ENCODE assay signal across 1 cellular context in the genomic region with DNA sequence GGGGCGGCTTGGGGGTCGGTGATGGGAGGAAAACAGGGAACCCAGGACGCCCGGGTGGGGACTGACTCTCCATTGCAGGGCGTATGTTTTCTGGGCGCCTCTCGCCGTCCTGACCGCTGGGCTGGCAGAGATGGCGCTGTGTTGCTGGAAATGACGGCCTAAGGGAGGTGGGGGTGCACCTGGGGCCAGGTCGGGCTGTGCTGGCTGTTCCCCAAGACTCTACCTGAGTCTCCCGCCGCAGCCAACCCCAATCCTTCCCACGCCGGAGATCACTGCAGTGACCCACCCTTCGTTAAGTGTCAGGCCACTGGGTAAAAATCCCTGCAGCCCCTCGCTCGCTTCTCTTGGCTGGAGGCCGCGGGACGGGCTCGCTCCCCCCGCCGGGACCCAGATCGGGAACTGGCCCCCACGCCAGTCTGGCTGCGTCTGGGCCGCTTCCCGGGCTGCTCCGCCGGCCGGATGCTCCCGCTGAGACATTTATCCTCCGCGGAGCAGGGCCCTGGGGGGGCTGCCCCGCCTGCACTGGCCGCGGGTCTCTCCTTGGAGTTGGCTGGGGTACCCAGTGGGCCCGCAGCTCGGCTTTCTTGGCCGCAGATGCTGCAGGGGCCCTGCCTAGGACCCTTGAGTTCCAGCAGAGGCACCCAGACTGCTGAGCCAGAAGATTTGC.
TF ChIP-seq lines count a peak whose summit lies in the region.

No MANE protein-coding gene starts in this region.

TF ChIP-seq in HepG2, 621 proteins besides CTCF, POLR2A, EP300 and RAD21 (continued from another document and continues in another):
- TF ChIP-seq ETV5 (CRISPR knock-in tag; IDR thresholded peaks at IDR 0.05; ENCODE audit: borderline replicate concordance) (peak; percentile 35; the same call in 1 of the 2 replicates), GABPA (IDR thresholded peaks at IDR 0.05; ENCODE audit: low read depth, low read length) (no peak), GABPA (CRISPR knock-in tag; IDR thresholded peaks at IDR 0.05; ENCODE audit: low read depth) (no peak), HDAC1 (CRISPR knock-in tag; IDR thresholded peaks at IDR 0.05) (peak; percentile 39; the same call in 1 of the 2 replicates), BRCA1 (CRISPR knock-in tag; IDR thresholded peaks at IDR 0.05) (no peak), ZSCAN31 (CRISPR knock-in tag; IDR thresholded peaks at IDR 0.05; ENCODE audit: low read depth) (no peak), ERF (CRISPR knock-in tag; IDR thresholded peaks at IDR 0.05) (no peak; the same call in 1 of the 2 replicates), EED (CRISPR knock-in tag; IDR thresholded peaks at IDR 0.05) (peak; percentile 10; the same call in 1 of the 2 replicates), ZNF644 (CRISPR knock-in tag; IDR thresholded peaks at IDR 0.05; ENCODE audit: low read depth) (no peak), KDM2A (CRISPR knock-in tag; IDR thresholded peaks at IDR 0.05; ENCODE audit: borderline replicate concordance, low read depth) (no peak), CENPT (CRISPR knock-in tag; IDR thresholded peaks at IDR 0.05; ENCODE audit: low read depth) (no peak), ZNF670 (CRISPR knock-in tag; IDR thresholded peaks at IDR 0.05; ENCODE audit: borderline replicate concordance) (0 out of 2 replicates have a peak, but pooled peaks have one; percentile 26), ELF4 (CRISPR knock-in tag; IDR thresholded peaks at IDR 0.05; ENCODE audit: borderline replicate concordance) (no peak), ARNT2 (CRISPR knock-in tag; IDR thresholded peaks at IDR 0.05; ENCODE audit: low read depth) (no peak), ZNF766 (CRISPR knock-in tag; IDR thresholded peaks at IDR 0.05; ENCODE audit: borderline replicate concordance) (no peak), ZNF292 (CRISPR knock-in tag; IDR thresholded peaks at IDR 0.05; ENCODE audit: borderline replicate concordance, low read depth) (0 out of 2 replicates have a peak, but pooled peaks have one; percentile 25), ZNF75D (CRISPR knock-in tag; IDR thresholded peaks at IDR 0.05; ENCODE audit: borderline replicate concordance) (no peak), ZNF562 (CRISPR knock-in tag; IDR thresholded peaks at IDR 0.05; ENCODE audit: borderline replicate concordance) (no peak), SMARCE1 (IDR thresholded peaks at IDR 0.05; ENCODE audit: borderline replicate concordance) (no peak), ZIK1 (CRISPR knock-in tag; IDR thresholded peaks at IDR 0.05; ENCODE audit: borderline replicate concordance, low read depth) (no peak), AHR (CRISPR knock-in tag; IDR thresholded peaks at IDR 0.05) (no peak), REXO4 (CRISPR knock-in tag; IDR thresholded peaks at IDR 0.05; ENCODE audit: borderline replicate concordance) (no peak), PCBP1 (IDR thresholded peaks at IDR 0.05; ENCODE audit: borderline replicate concordance, low read depth, low read length) (0 out of 2 replicates have a peak, but pooled peaks have one; percentile 60), FOXC1 (CRISPR knock-in tag; IDR thresholded peaks at IDR 0.05; ENCODE audit: borderline replicate concordance) (no peak), RBAK (CRISPR knock-in tag; IDR thresholded peaks at IDR 0.05) (no peak), ZFP37 (CRISPR knock-in tag; IDR thresholded peaks at IDR 0.05; ENCODE audit: borderline replicate concordance) (no peak), KLF12 (CRISPR knock-in tag; IDR thresholded peaks at IDR 0.05; ENCODE audit: borderline replicate concordance) (0 out of 2 replicates have a peak, but pooled peaks have one; percentile 19), NFE2L2 (IDR thresholded peaks at IDR 0.05; ENCODE audit: low read length) (no peak)
- TF ChIP-seq, protein P1, sequence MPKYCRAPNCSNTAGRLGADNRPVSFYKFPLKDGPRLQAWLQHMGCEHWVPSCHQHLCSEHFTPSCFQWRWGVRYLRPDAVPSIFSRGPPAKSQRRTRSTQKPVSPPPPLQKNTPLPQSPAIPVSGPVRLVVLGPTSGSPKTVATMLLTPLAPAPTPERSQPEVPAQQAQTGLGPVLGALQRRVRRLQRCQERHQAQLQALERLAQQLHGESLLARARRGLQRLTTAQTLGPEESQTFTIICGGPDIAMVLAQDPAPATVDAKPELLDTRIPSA (CRISPR knock-in tag; IDR thresholded peaks at IDR 0.05; ENCODE audit: borderline replicate concordance) = no peak
- TF ChIP-seq, protein P2, sequence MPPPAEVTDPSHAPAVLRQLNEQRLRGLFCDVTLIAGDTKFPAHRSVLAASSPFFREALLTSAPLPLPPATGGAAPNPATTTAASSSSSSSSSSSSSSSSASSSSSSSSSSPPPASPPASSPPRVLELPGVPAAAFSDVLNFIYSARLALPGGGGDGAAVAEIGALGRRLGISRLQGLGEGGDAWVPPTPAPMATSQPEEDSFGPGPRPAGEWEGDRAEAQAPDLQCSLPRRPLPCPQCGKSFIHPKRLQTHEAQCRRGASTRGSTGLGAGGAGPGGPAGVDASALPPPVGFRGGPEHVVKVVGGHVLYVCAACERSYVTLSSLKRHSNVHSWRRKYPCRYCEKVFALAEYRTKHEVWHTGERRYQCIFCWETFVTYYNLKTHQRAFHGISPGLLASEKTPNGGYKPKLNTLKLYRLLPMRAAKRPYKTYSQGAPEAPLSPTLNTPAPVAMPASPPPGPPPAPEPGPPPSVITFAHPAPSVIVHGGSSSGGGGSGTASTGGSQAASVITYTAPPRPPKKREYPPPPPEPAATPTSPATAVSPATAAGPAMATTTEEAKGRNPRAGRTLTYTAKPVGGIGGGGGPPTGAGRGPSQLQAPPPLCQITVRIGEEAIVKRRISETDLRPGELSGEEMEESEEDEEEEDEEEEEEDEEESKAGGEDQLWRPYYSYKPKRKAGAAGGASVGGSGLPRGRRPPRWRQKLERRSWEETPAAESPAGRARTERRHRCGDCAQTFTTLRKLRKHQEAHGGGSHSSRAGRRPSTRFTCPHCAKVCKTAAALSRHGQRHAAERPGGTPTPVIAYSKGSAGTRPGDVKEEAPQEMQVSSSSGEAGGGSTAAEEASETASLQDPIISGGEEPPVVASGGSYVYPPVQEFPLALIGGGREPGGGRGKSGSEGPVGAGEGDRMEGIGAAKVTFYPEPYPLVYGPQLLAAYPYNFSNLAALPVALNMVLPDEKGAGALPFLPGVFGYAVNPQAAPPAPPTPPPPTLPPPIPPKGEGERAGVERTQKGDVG (CRISPR knock-in tag; IDR thresholded peaks at IDR 0.05; ENCODE audit: borderline replicate concordance) = no peak
- TF ChIP-seq, protein P3, sequence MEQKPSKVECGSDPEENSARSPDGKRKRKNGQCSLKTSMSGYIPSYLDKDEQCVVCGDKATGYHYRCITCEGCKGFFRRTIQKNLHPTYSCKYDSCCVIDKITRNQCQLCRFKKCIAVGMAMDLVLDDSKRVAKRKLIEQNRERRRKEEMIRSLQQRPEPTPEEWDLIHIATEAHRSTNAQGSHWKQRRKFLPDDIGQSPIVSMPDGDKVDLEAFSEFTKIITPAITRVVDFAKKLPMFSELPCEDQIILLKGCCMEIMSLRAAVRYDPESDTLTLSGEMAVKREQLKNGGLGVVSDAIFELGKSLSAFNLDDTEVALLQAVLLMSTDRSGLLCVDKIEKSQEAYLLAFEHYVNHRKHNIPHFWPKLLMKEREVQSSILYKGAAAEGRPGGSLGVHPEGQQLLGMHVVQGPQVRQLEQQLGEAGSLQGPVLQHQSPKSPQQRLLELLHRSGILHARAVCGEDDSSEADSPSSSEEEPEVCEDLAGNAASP (CRISPR knock-in tag; IDR thresholded peaks at IDR 0.05; ENCODE audit: borderline replicate concordance) = no peak
- TF ChIP-seq, protein P4, sequence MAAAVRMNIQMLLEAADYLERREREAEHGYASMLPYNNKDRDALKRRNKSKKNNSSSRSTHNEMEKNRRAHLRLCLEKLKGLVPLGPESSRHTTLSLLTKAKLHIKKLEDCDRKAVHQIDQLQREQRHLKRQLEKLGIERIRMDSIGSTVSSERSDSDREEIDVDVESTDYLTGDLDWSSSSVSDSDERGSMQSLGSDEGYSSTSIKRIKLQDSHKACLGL (CRISPR knock-in tag; IDR thresholded peaks at IDR 0.05) = peak; percentile 52; the same call in 1 of the 2 replicates
- TF ChIP-seq, protein P5, sequence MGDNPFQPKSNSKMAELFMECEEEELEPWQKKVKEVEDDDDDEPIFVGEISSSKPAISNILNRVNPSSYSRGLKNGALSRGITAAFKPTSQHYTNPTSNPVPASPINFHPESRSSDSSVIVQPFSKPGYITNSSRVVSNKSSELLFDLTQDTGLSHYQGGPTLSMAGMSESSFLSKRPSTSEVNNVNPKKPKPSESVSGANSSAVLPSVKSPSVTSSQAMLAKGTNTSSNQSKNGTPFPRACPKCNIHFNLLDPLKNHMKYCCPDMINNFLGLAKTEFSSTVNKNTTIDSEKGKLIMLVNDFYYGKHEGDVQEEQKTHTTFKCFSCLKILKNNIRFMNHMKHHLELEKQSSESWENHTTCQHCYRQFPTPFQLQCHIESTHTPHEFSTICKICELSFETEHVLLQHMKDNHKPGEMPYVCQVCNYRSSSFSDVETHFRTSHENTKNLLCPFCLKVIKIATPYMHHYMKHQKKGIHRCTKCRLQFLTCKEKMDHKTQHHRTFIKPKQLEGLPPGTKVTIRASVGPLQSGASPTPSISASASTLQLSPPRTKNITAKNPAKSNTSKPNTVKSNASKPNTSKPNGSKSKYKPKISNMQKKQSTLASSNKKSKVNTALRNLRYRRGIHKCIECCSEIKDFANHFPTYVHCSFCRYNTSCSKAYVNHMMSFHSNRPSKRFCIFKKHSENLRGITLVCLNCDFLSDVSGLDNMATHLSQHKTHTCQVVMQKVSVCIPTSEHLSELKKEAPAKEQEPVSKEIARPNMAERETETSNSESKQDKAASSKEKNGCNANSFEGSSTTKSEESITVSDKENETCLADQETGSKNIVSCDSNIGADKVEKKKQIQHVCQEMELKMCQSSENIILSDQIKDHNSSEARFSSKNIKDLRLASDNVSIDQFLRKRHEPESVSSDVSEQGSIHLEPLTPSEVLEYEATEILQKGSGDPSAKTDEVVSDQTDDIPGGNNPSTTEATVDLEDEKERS (CRISPR knock-in tag; IDR thresholded peaks at IDR 0.05) = 0 out of 2 replicates have a peak, but pooled peaks have one; percentile 43
- TF ChIP-seq, protein P6, sequence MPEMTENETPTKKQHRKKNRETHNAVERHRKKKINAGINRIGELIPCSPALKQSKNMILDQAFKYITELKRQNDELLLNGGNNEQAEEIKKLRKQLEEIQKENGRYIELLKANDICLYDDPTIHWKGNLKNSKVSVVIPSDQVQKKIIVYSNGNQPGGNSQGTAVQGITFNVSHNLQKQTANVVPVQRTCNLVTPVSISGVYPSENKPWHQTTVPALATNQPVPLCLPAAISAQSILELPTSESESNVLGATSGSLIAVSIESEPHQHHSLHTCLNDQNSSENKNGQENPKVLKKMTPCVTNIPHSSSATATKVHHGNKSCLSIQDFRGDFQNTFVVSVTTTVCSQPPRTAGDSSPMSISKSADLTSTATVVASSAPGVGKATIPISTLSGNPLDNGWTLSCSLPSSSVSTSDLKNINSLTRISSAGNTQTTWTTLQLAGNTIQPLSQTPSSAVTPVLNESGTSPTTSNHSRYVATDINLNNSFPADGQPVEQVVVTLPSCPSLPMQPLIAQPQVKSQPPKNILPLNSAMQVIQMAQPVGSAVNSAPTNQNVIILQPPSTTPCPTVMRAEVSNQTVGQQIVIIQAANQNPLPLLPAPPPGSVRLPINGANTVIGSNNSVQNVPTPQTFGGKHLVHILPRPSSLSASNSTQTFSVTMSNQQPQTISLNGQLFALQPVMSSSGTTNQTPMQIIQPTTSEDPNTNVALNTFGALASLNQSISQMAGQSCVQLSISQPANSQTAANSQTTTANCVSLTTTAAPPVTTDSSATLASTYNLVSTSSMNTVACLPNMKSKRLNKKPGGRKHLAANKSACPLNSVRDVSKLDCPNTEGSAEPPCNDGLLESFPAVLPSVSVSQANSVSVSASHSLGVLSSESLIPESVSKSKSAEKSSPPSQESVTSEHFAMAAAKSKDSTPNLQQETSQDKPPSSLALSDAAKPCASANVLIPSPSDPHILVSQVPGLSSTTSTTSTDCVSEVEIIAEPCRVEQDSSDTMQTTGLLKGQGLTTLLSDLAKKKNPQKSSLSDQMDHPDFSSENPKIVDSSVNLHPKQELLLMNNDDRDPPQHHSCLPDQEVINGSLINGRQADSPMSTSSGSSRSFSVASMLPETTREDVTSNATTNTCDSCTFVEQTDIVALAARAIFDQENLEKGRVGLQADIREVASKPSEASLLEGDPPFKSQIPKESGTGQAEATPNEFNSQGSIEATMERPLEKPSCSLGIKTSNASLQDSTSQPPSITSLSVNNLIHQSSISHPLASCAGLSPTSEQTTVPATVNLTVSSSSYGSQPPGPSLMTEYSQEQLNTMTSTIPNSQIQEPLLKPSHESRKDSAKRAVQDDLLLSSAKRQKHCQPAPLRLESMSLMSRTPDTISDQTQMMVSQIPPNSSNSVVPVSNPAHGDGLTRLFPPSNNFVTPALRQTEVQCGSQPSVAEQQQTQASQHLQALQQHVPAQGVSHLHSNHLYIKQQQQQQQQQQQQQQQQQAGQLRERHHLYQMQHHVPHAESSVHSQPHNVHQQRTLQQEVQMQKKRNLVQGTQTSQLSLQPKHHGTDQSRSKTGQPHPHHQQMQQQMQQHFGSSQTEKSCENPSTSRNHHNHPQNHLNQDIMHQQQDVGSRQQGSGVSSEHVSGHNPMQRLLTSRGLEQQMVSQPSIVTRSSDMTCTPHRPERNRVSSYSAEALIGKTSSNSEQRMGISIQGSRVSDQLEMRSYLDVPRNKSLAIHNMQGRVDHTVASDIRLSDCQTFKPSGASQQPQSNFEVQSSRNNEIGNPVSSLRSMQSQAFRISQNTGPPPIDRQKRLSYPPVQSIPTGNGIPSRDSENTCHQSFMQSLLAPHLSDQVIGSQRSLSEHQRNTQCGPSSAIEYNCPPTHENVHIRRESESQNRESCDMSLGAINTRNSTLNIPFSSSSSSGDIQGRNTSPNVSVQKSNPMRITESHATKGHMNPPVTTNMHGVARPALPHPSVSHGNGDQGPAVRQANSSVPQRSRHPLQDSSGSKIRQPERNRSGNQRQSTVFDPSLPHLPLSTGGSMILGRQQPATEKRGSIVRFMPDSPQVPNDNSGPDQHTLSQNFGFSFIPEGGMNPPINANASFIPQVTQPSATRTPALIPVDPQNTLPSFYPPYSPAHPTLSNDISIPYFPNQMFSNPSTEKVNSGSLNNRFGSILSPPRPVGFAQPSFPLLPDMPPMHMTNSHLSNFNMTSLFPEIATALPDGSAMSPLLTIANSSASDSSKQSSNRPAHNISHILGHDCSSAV (CRISPR knock-in tag; IDR thresholded peaks at IDR 0.05; ENCODE audit: borderline replicate concordance) = no peak
- TF ChIP-seq, protein P7, sequence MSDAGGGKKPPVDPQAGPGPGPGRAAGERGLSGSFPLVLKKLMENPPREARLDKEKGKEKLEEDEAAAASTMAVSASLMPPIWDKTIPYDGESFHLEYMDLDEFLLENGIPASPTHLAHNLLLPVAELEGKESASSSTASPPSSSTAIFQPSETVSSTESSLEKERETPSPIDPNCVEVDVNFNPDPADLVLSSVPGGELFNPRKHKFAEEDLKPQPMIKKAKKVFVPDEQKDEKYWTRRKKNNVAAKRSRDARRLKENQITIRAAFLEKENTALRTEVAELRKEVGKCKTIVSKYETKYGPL (CRISPR knock-in tag; IDR thresholded peaks at IDR 0.05) = no peak
